10 cellular contexts compared by ENCODE assay signal in genomic region chr5:135880278-135880677, GRCh38. TPM values are rescaled to one million over a fixed set of nuclear protein-coding genes. Genes with fewer than 3 reads are reported as not detected.
DNase-seq lines count a peak whose midpoint lies in the region; ATAC-seq and TF ChIP-seq lines count a peak whose summit lies in the region.
"Had no signal": no experiment of that assay in that cellular context is flagged by ENCODE, and none has a peak within 500 bp of the region (broad histone marks: within the 10 kb centered on the region; RNA-seq: fewer than 3 reads in every experiment).

No MANE protein-coding gene starts in this region.

- peaks cover 5% of the 10 kb centered on the region; the same call in 1 of the 2 replicates for H3K27me3 ChIP-seq in GM23248 (replicated peaks; ENCODE audit: insufficient read depth)
- H3K27me3 ChIP-seq in CD4-positive, alpha-beta memory T cell (ENCODE audit: insufficient read depth, low read length): no peaks in the 10 kb centered on the region

- no peaks in the 10 kb centered on the region for H3K36me3 ChIP-seq in GM23248 (ENCODE audit: low read depth)
- no peaks in the 10 kb centered on the region for H3K36me3 ChIP-seq in CD4-positive, alpha-beta memory T cell (ENCODE audit: insufficient read depth, low read length)

- H3K79me2 ChIP-seq in GM23248 (ENCODE audit: insufficient read depth): no peaks in the 10 kb centered on the region

- in situ Hi-C loops in GM23248 (cut with MboI): loop anchor here (10.0 to 25.0 kb wide), 2 partner anchors 305 to 882 kb away; no protein-coding TSS in a partner anchor

- 71 to 88% methylated on average over 3 of the region's 3 CpGs for WGBS in GM23248 (ENCODE audit: low coverage in 1 of 2, low lambda C conversion rate in 2 of 2, missing lambda C conversion rate in 2 of 2), 2 experiments

- H3K4me1 ChIP-seq in GM23248 (ENCODE audit: insufficient read depth): peaks cover 10% of the 10 kb centered on the region; the same call in 1 of the 2 replicates
- no peaks in the 10 kb centered on the region for H3K4me1 ChIP-seq in CD4-positive, alpha-beta memory T cell (ENCODE audit: insufficient read depth, low read length)

- H2AFZ ChIP-seq in GM23248: no peak overlapping the region

- POLR2A ChIA-PET in CD4-positive, alpha-beta memory T cell (lab: Charles Lee; ENCODE audit: partially characterized antibody): no interaction called here

- ATAC-seq in activated naive CD8-positive, alpha-beta T cell treated with anti-CD3 and anti-CD28 coated beads, Interleukin-2, amount 50 U/mL, for 24 hours: no peak
- no peak for ATAC-seq in GM18909 (IDR thresholded peaks at IDR 0.05; ENCODE audit: poor library complexity, unreplicated experiment)
- ATAC-seq: activated T-helper 17 cell treated with anti-CD3 and anti-CD28 coated beads, Interleukin-2, amount 50 U/mL, for 72 hours had no signal

- no peaks in the 10 kb centered on the region for H3K36me3 Mint-ChIP-seq in Calu3 (ENCODE audit: insufficient read depth, unreplicated experiment)
- H3K36me3 Mint-ChIP-seq in CD4-positive, alpha-beta memory T cell: no peaks in the 10 kb centered on the region
- no peaks in the 10 kb centered on the region for H3K36me3 Mint-ChIP-seq in activated naive CD8-positive, alpha-beta T cell treated with anti-CD3 and anti-CD28 coated beads, Interleukin-2, amount 50 U/mL, for 24 hours (ENCODE audit: low read depth)

- H3K9me3 ChIP-seq in GM23248 (ENCODE audit: low read depth): no peaks in the 10 kb centered on the region
- H3K9me3 ChIP-seq in CD4-positive, alpha-beta memory T cell (ENCODE audit: control insufficient read depth in 1 of 2, low read length in 2 of 2): no peaks in the 10 kb centered on the region

- H3K4me2 ChIP-seq in GM23248 (ENCODE audit: unreplicated experiment): no peak overlapping the region

- H3K9me2 ChIP-seq in GM23248 (ENCODE audit: insufficient read depth): no peaks in the 10 kb centered on the region

- H4K20me1 ChIP-seq in GM23248 (ENCODE audit: insufficient read depth): no peaks in the 10 kb centered on the region

- DNase-seq in Calu3: peak; percentile 67
- peak; percentile 32 for DNase-seq in GM23248
- peak; percentile 54 for DNase-seq in RPMI8226
- DNase-seq in iPS-NIHi7 (ENCODE audit: extremely low spot score): peak; percentile 78
- DNase-seq in NCI-H187 (lab: John Stamatoyannopoulos, UW): no peak
- no peak for DNase-seq in CD4-positive, alpha-beta memory T cell
- no peak for DNase-seq in activated naive CD8-positive, alpha-beta T cell treated with anti-CD3 and anti-CD28 coated beads, Interleukin-2, amount 50 U/mL, for 24 hours

- H3K27ac Mint-ChIP-seq in Calu3 (ENCODE audit: unreplicated experiment): no peak overlapping the region
- no peak overlapping the region for H3K27ac Mint-ChIP-seq in CD4-positive, alpha-beta memory T cell
- H3K27ac Mint-ChIP-seq in activated naive CD8-positive, alpha-beta T cell treated with anti-CD3 and anti-CD28 coated beads, Interleukin-2, amount 50 U/mL, for 24 hours: no peak overlapping the region
- H3K27ac Mint-ChIP-seq: activated T-helper 17 cell treated with anti-CD3 and anti-CD28 coated beads, Interleukin-2, amount 50 U/mL, for 72 hours had no signal

- no TSS peak for BruUV-seq in Calu3 (replicated peaks; lab: Mats Ljungman, UMichigan)

- TF ChIP-seq CTCF in Calu3 (IDR thresholded peaks at IDR 0.05; ENCODE audit: unreplicated experiment): peak; percentile 21

- no peak overlapping the region for H3K9ac ChIP-seq in GM23248

- CTCF ChIA-PET in Calu3 (lab: Charles Lee): interaction anchor here (1.2 kb wide), 1 partner anchor 325 kb away, joined by 3 read pairs; no protein-coding TSS in a partner anchor
- CTCF ChIA-PET in CD4-positive, alpha-beta memory T cell (lab: Charles Lee; ENCODE audit: partially characterized antibody): no interaction called here

- H3K9me3 Mint-ChIP-seq in Calu3 (ENCODE audit: low read depth, unreplicated experiment): no peaks in the 10 kb centered on the region
- H3K9me3 Mint-ChIP-seq in CD4-positive, alpha-beta memory T cell: no peaks in the 10 kb centered on the region
- no peaks in the 10 kb centered on the region for H3K9me3 Mint-ChIP-seq in activated naive CD8-positive, alpha-beta T cell treated with anti-CD3 and anti-CD28 coated beads, Interleukin-2, amount 50 U/mL, for 24 hours
- H3K9me3 Mint-ChIP-seq: activated T-helper 17 cell treated with anti-CD3 and anti-CD28 coated beads, Interleukin-2, amount 50 U/mL, for 72 hours had no signal

- peaks cover 10% of the 10 kb centered on the region for H3K4me1 Mint-ChIP-seq in Calu3 (ENCODE audit: low read depth, unreplicated experiment)
- H3K4me1 Mint-ChIP-seq in CD4-positive, alpha-beta memory T cell: no peaks in the 10 kb centered on the region
- no peaks in the 10 kb centered on the region for H3K4me1 Mint-ChIP-seq in activated naive CD8-positive, alpha-beta T cell treated with anti-CD3 and anti-CD28 coated beads, Interleukin-2, amount 50 U/mL, for 24 hours
- H3K4me1 Mint-ChIP-seq: activated T-helper 17 cell treated with anti-CD3 and anti-CD28 coated beads, Interleukin-2, amount 50 U/mL, for 72 hours had no signal

- no peak overlapping the region for H3K4me3 Mint-ChIP-seq in Calu3 (ENCODE audit: low read depth, unreplicated experiment)
- H3K4me3 Mint-ChIP-seq in CD4-positive, alpha-beta memory T cell: no peak overlapping the region
- no peak overlapping the region for H3K4me3 Mint-ChIP-seq in activated naive CD8-positive, alpha-beta T cell treated with anti-CD3 and anti-CD28 coated beads, Interleukin-2, amount 50 U/mL, for 24 hours
- H3K4me3 Mint-ChIP-seq: activated T-helper 17 cell treated with anti-CD3 and anti-CD28 coated beads, Interleukin-2, amount 50 U/mL, for 72 hours had no signal

- no peaks in the 10 kb centered on the region for H3F3A ChIP-seq in GM23248 (ENCODE audit: insufficient read depth)

- no peak overlapping the region for H3K27ac ChIP-seq in GM23248
- no peak overlapping the region for H3K27ac ChIP-seq in CD4-positive, alpha-beta memory T cell (ENCODE audit: low read depth, low read length)

- peaks cover 99% of the 10 kb centered on the region for H3K27me3 Mint-ChIP-seq in Calu3 (ENCODE audit: unreplicated experiment)
- peaks cover 7 to 35% of the 10 kb centered on the region in 2 donors for H3K27me3 Mint-ChIP-seq in CD4-positive, alpha-beta memory T cell
- peaks cover 30% of the 10 kb centered on the region for H3K27me3 Mint-ChIP-seq in activated naive CD8-positive, alpha-beta T cell treated with anti-CD3 and anti-CD28 coated beads, Interleukin-2, amount 50 U/mL, for 24 hours

- intact Hi-C loops in Calu3 (cut with micrococcal nuclease; ENCODE audit: unreplicated experiment): no loop called here
- intact Hi-C loops in CD4-positive, alpha-beta memory T cell (cut with micrococcal nuclease): loop anchor here (10.0 kb wide), 2 partner anchors 895 to 1615 kb away; partner anchors contain the start of gene SPOCK1

- H3K4me3 ChIP-seq in GM23248: no peak overlapping the region
- no peak overlapping the region for H3K4me3 ChIP-seq in CD4-positive, alpha-beta memory T cell (ENCODE audit: low read length in 2 of 2)

RNA-seq across cellular contexts. Expression of gene IL9, which starts 15.4 kb away (rescaled TPM):
- total RNA-seq in Calu3 (2022): not detected in 2 replicates
- not detected in 2 replicates for total RNA-seq in GM23248 (2014; rRNA removed; shearing (Covaris generic))
- not detected in 2 replicates for polyA plus RNA-seq in GM23248 (2016; fragmentation: Nextera tagmentation; extraction: Ambion mirVana)
- not detected for total RNA-seq in CD4-positive, alpha-beta memory T cell
- not detected for polyA plus RNA-seq in CD4-positive, alpha-beta memory T cell
- polyA plus RNA-seq: esophagus had no signal

RNA-seq across cellular contexts. Expression of gene SLC25A48, which starts 45.8 kb away (rescaled TPM):
- not detected in 2 replicates for total RNA-seq in Calu3 (2022)
- total RNA-seq in GM23248 (2014; rRNA removed; shearing (Covaris generic)): not detected in 2 replicates
- polyA plus RNA-seq in GM23248 (2016; fragmentation: Nextera tagmentation; extraction: Ambion mirVana): not detected in 2 replicates
- not detected for total RNA-seq in CD4-positive, alpha-beta memory T cell
- polyA plus RNA-seq in CD4-positive, alpha-beta memory T cell: not detected
- total RNA-seq: activated T-helper 17 cell treated with anti-CD3 and anti-CD28 coated beads, Interleukin-2, amount 50 U/mL, for 72 hours had no signal

Comparison
In these comparisons a context has a peak if more than half of its experiments do, and no peak if none do; other contexts are left out.
1. DNase-seq: peak in Calu3 (single experiment), GM23248 (single experiment), RPMI8226 (single experiment) and iPS-NIHi7 (single experiment); none in NCI-H187 (0 of 2), CD4-positive, alpha-beta memory T cell (0 of 5) and activated naive CD8-positive, alpha-beta T cell treated with anti-CD3 and anti-CD28 coated beads, Interleukin-2, amount 50 U/mL, for 24 hours (single experiment).